Comparison of ENCODE assay signal across 8 cellular contexts in the genomic region with DNA sequence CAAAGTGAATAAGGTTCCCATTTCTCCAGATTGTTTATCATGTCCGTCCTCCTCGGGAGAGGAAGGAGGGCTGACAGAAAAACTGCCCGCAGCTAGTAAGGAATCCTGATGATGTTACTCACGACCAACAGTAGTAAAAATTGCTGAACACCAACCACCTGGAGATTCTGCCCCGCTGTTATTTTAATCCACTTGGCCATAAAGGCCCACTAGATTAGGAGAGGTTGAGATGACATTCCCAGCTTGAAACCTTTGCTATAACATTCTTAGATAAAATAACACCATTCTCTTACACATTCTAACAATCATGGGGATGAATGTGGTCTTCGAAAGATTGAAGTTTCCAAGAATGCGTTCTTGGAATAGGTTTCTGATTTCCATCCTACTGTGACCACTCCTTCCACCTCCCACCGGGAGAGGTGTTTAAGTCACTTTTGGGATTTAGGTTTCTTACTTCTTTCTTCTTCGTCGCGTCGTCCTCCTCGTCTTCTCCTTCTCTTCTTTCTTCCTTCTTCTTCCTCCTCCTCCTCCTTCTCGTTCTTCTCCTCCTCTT. TPM values are rescaled to one million over a fixed set of nuclear protein-coding genes. Genes with fewer than 3 reads are reported as not detected.
DNase-seq lines count a peak whose midpoint lies in the region; ATAC-seq and TF ChIP-seq lines count a peak whose summit lies in the region.

No MANE protein-coding gene starts in this region.

- peaks cover 41 to 47% of the 10 kb centered on the region in 2 donors for H3K27me3 Mint-ChIP-seq in CD4-positive, alpha-beta memory T cell

- H3K4me2 ChIP-seq in osteoblast (ENCODE audit: insufficient read depth, low read length) = peak overlapping the region; percentile 89

- no peaks in the 10 kb centered on the region for H3K9me3 ChIP-seq in CD4-positive, alpha-beta memory T cell (ENCODE audit: control insufficient read depth in 1 of 2, low read length in 2 of 2)
- no peaks in the 10 kb centered on the region for H3K9me3 ChIP-seq in osteoblast (ENCODE audit: low read depth, low read length)

- H4K20me1 ChIP-seq in osteoblast (ENCODE audit: insufficient read depth, low read length) = peaks cover 7% of the 10 kb centered on the region

- H3K4me1 Mint-ChIP-seq in CD4-positive, alpha-beta memory T cell = peaks cover 6 to 21% (median 10%) of the 10 kb centered on the region in 4 donors

- peaks cover 0 to 2% (median 0%) of the 10 kb centered on the region in 8 donors for H3K9me3 Mint-ChIP-seq in CD4-positive, alpha-beta memory T cell

- DNase-seq in CD4-positive, alpha-beta memory T cell = no peak
- DNase-seq in NCI-H69 (lab: John Stamatoyannopoulos, UW) = peak; percentile 67
- peak; percentile 55 for DNase-seq in epithelial cell of esophagus (ENCODE audit: low read depth)
- DNase-seq in osteoblast (ENCODE audit: insufficient read length, low spot score, missing footprints) = peak; percentile 91
- DNase-seq in HUDEP-2 (lab: John Stamatoyannopoulos, UW; ENCODE audit: unreplicated experiment in 76 of 76) = no peak

- peak overlapping the region in 7 of 8 donors; percentile 59 to 77 (median 62) for H3K4me3 Mint-ChIP-seq in CD4-positive, alpha-beta memory T cell

- H2AFZ ChIP-seq in osteoblast (ENCODE audit: low read length) = peak overlapping the region; percentile 88

- peaks cover 12% of the 10 kb centered on the region for H3K4me1 ChIP-seq in CD4-positive, alpha-beta memory T cell (ENCODE audit: insufficient read depth, low read length)
- peaks cover 11% of the 10 kb centered on the region for H3K4me1 ChIP-seq in osteoblast (ENCODE audit: insufficient read depth, low read length)

- intact Hi-C loops in CD4-positive, alpha-beta memory T cell (cut with micrococcal nuclease) = no loop called here

- no peak overlapping the region for H3K4me3 ChIP-seq in CD4-positive, alpha-beta memory T cell (ENCODE audit: low read length in 2 of 2)
- peak overlapping the region; percentile 56 for H3K4me3 ChIP-seq in epithelial cell of esophagus (ENCODE audit: low read length)
- H3K4me3 ChIP-seq in osteoblast (ENCODE audit: insufficient read depth, low read length) = peak overlapping the region; percentile 83

- no peaks in the 10 kb centered on the region for H3K36me3 Mint-ChIP-seq in CD4-positive, alpha-beta memory T cell

- H3K79me2 ChIP-seq in osteoblast (ENCODE audit: insufficient read depth, low read length) = peaks cover 4% of the 10 kb centered on the region

- CTCF ChIA-PET in CD4-positive, alpha-beta memory T cell (lab: Charles Lee; ENCODE audit: partially characterized antibody) = no interaction called here

- ATAC-seq in HG02571 (IDR thresholded peaks at IDR 0.05; ENCODE audit: unreplicated experiment) (no peak), GM18498 (IDR thresholded peaks at IDR 0.05; ENCODE audit: unreplicated experiment) (no peak), HG03139 (IDR thresholded peaks at IDR 0.05; ENCODE audit: unreplicated experiment) (no peak)

- no peak for TF ChIP-seq CTCF in epithelial cell of esophagus (IDR thresholded peaks at IDR 0.05; ENCODE audit: insufficient read depth, low read depth, low read length, missing control alignments)
- TF ChIP-seq CTCF in osteoblast (IDR thresholded peaks at IDR 0.05; ENCODE audit: extremely low read depth, low read depth, low read length) = no peak

- no peak overlapping the region for H3K27ac ChIP-seq in CD4-positive, alpha-beta memory T cell (ENCODE audit: low read depth, low read length)
- H3K27ac ChIP-seq in osteoblast (ENCODE audit: low read depth, low read length) = no peak overlapping the region

- no peaks in the 10 kb centered on the region for H3K36me3 ChIP-seq in CD4-positive, alpha-beta memory T cell (ENCODE audit: insufficient read depth, low read length)
- no peaks in the 10 kb centered on the region for H3K36me3 ChIP-seq in osteoblast (ENCODE audit: insufficient read depth, low read length)

- POLR2A ChIA-PET in CD4-positive, alpha-beta memory T cell (lab: Charles Lee; ENCODE audit: partially characterized antibody) = no interaction called here

- no peak overlapping the region for H3K27ac Mint-ChIP-seq in CD4-positive, alpha-beta memory T cell

- H3K27me3 ChIP-seq in CD4-positive, alpha-beta memory T cell (ENCODE audit: insufficient read depth, low read length) = no peaks in the 10 kb centered on the region
- peaks cover 29% of the 10 kb centered on the region for H3K27me3 ChIP-seq in osteoblast (ENCODE audit: insufficient read depth, low read length)

RNA-seq across cellular contexts. Expression of a gene that starts 1.9 kb away (rescaled TPM):
- under 1 TPM; 0.11 to 0.17 TPM for total RNA-seq in CD4-positive, alpha-beta memory T cell
- not detected for polyA plus RNA-seq in CD4-positive, alpha-beta memory T cell
- 5.1 and 6.8 TPM in 2 replicates for total RNA-seq in osteoblast

Comparison
In these comparisons a context has a peak if more than half of its experiments do, and no peak if none do; other contexts are left out.
1. DNase-seq: peak in NCI-H69 (single experiment), epithelial cell of esophagus (single experiment) and osteoblast (single experiment); none in CD4-positive, alpha-beta memory T cell (0 of 5) and HUDEP-2 (0 of 76).
2. H3K4me3 ChIP-seq: peak in epithelial cell of esophagus (single experiment) and osteoblast (single experiment); none in CD4-positive, alpha-beta memory T cell (0 of 2).